19 cellular contexts compared by ENCODE assay signal in the genomic region with DNA sequence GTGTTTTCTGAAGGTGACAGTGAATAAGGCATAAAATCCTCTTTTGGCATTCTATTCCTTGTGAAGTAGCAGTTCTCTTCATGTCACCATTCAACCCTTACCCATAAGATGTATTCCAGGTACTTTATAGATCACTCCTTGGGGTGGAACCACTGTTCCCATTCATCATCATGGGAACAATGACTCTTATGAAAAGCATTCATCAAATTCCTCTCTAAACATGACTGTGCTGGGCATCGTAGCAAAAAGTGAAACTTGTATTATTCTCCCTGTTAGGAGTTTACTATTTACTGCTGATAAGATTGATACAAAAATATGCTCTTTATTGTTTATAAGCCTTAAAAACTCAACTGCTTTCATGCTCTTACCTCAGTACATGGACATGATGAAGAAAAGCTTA.
DNase-seq lines count a peak whose midpoint lies in the region; ATAC-seq and TF ChIP-seq lines count a peak whose summit lies in the region.
"Had no signal": no experiment of that assay in that cellular context is flagged by ENCODE, and none has a peak within 500 bp of the region (broad histone marks: within the 10 kb centered on the region; RNA-seq: fewer than 3 reads in every experiment).

No MANE protein-coding gene starts in this region.

- H3K4me3 ChIP-seq in epithelial cell of proximal tubule (ENCODE audit: low read depth, low read length) (no peak overlapping the region), breast epithelium (no peak overlapping the region)
- H3K4me3 ChIP-seq: gastrocnemius medialis, psoas muscle, tibial nerve had no signal

- no peaks in the 10 kb centered on the region for H3K4me1 ChIP-seq in breast epithelium
- H3K4me1 ChIP-seq: gastrocnemius medialis, psoas muscle, tibial nerve had no signal

- H3K27me3 ChIP-seq in breast epithelium: no peaks in the 10 kb centered on the region
- H3K27me3 ChIP-seq: gastrocnemius medialis, tibial nerve had no signal

- peak; percentile 76 for DNase-seq in HCEC 1CT
- peak; percentile 40 for DNase-seq in epithelial cell of proximal tubule (ENCODE audit: low read depth)
- peak; percentile 63 for DNase-seq in kidney tubule cell (ENCODE audit: low spot score)
- no peak for DNase-seq in NCI-H446 treated with DMSO at 0.1 percent for 48 hours (lab: John Stamatoyannopoulos, UW)
- DNase-seq in GF-D8 (lab: John Stamatoyannopoulos, UW): no peak
- DNase-seq in breast epithelium (ENCODE audit: low spot score in 2 of 2): no peak
- DNase-seq in hippocampal formation (lab: John Stamatoyannopoulos, UW): no peak
- DNase-seq: activated CD4-positive, alpha-beta T cell treated with anti-CD3 and anti-CD28 coated beads for 48 hours; activated naive CD4-positive, alpha-beta T cell treated with anti-CD3 and anti-CD28 coated beads for 36 hours; activated T-cell treated with anti-CD3 and anti-CD28 coated beads, Interleukin-2, amount 50 U/mL, for 48 hours; EL; gastrocnemius medialis; NCI-H1694; NCI-H2171; NCI-H526; psoas muscle; stimulated activated CD8-positive, alpha-beta memory T cell treated with anti-CD3 and anti-CD28 coated beads, Interleukin-4, amount 100 ng/mL, for 48 hours had no signal

- no peaks in the 10 kb centered on the region for H3K9me3 ChIP-seq in breast epithelium
- H3K9me3 ChIP-seq: gastrocnemius medialis, psoas muscle had no signal

- intact Hi-C loops in breast epithelium (cut with DNase I; ENCODE audit: low total_unique reads): no loop called here

- no peaks in the 10 kb centered on the region for H3K36me3 ChIP-seq in breast epithelium
- H3K36me3 ChIP-seq: gastrocnemius medialis, tibial nerve had no signal

- no peak for TF ChIP-seq POLR2A in breast epithelium (IDR thresholded peaks at IDR 0.05)

- no peak for TF ChIP-seq CTCF in epithelial cell of proximal tubule (conservative IDR thresholded peaks at IDR 0.05; ENCODE audit: low read depth, low read length)
- TF ChIP-seq CTCF in breast epithelium (IDR thresholded peaks at IDR 0.05): no peak

- no peak overlapping the region for H3K27ac ChIP-seq in breast epithelium
- H3K27ac ChIP-seq: gastrocnemius medialis, psoas muscle, tibial nerve had no signal

- peak; percentile 60 for ATAC-seq in SK-N-SH treated with all-trans-retinoic acid at 6 μM for 48 hours
- ATAC-seq: gastrocnemius medialis, psoas muscle had no signal

TF ChIP-seq in SK-N-SH treated with all-trans-retinoic acid at 6 μM for 48 hours, 23 proteins besides CTCF, POLR2A, EP300 and RAD21:
- TF ChIP-seq ZFP3 (CRISPR knock-in tag; IDR thresholded peaks at IDR 0.05) (no peak), PPARA (CRISPR knock-in tag; IDR thresholded peaks at IDR 0.05; ENCODE audit: borderline replicate concordance) (no peak), ZNF565 (CRISPR knock-in tag; conservative IDR thresholded peaks at IDR 0.05; ENCODE audit: low read depth) (no peak), ZNF70 (CRISPR knock-in tag; IDR thresholded peaks at IDR 0.05) (no peak), ARNTL (CRISPR knock-in tag; IDR thresholded peaks at IDR 0.05; ENCODE audit: borderline replicate concordance, low read depth) (no peak), TOX (CRISPR knock-in tag; IDR thresholded peaks at IDR 0.05; ENCODE audit: borderline replicate concordance) (no peak)
- TF ChIP-seq, protein P1, sequence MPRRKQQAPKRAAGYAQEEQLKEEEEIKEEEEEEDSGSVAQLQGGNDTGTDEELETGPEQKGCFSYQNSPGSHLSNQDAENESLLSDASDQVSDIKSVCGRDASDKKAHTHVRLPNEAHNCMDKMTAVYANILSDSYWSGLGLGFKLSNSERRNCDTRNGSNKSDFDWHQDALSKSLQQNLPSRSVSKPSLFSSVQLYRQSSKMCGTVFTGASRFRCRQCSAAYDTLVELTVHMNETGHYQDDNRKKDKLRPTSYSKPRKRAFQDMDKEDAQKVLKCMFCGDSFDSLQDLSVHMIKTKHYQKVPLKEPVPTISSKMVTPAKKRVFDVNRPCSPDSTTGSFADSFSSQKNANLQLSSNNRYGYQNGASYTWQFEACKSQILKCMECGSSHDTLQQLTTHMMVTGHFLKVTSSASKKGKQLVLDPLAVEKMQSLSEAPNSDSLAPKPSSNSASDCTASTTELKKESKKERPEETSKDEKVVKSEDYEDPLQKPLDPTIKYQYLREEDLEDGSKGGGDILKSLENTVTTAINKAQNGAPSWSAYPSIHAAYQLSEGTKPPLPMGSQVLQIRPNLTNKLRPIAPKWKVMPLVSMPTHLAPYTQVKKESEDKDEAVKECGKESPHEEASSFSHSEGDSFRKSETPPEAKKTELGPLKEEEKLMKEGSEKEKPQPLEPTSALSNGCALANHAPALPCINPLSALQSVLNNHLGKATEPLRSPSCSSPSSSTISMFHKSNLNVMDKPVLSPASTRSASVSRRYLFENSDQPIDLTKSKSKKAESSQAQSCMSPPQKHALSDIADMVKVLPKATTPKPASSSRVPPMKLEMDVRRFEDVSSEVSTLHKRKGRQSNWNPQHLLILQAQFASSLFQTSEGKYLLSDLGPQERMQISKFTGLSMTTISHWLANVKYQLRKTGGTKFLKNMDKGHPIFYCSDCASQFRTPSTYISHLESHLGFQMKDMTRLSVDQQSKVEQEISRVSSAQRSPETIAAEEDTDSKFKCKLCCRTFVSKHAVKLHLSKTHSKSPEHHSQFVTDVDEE (CRISPR knock-in tag; IDR thresholded peaks at IDR 0.05): no peak
- TF ChIP-seq, protein P2, sequence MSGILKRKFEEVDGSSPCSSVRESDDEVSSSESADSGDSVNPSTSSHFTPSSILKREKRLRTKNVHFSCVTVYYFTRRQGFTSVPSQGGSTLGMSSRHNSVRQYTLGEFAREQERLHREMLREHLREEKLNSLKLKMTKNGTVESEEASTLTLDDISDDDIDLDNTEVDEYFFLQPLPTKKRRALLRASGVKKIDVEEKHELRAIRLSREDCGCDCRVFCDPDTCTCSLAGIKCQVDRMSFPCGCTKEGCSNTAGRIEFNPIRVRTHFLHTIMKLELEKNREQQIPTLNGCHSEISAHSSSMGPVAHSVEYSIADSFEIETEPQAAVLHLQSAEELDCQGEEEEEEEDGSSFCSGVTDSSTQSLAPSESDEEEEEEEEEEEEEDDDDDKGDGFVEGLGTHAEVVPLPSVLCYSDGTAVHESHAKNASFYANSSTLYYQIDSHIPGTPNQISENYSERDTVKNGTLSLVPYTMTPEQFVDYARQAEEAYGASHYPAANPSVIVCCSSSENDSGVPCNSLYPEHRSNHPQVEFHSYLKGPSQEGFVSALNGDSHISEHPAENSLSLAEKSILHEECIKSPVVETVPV (CRISPR knock-in tag; IDR thresholded peaks at IDR 0.05): no peak
- TF ChIP-seq, protein P3, sequence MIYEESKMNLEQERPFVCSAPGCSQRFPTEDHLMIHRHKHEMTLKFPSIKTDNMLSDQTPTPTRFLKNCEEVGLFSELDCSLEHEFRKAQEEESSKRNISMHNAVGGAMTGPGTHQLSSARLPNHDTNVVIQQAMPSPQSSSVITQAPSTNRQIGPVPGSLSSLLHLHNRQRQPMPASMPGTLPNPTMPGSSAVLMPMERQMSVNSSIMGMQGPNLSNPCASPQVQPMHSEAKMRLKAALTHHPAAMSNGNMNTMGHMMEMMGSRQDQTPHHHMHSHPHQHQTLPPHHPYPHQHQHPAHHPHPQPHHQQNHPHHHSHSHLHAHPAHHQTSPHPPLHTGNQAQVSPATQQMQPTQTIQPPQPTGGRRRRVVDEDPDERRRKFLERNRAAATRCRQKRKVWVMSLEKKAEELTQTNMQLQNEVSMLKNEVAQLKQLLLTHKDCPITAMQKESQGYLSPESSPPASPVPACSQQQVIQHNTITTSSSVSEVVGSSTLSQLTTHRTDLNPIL (CRISPR knock-in tag; IDR thresholded peaks at IDR 0.05; ENCODE audit: low read depth): no peak
- TF ChIP-seq, protein P4, sequence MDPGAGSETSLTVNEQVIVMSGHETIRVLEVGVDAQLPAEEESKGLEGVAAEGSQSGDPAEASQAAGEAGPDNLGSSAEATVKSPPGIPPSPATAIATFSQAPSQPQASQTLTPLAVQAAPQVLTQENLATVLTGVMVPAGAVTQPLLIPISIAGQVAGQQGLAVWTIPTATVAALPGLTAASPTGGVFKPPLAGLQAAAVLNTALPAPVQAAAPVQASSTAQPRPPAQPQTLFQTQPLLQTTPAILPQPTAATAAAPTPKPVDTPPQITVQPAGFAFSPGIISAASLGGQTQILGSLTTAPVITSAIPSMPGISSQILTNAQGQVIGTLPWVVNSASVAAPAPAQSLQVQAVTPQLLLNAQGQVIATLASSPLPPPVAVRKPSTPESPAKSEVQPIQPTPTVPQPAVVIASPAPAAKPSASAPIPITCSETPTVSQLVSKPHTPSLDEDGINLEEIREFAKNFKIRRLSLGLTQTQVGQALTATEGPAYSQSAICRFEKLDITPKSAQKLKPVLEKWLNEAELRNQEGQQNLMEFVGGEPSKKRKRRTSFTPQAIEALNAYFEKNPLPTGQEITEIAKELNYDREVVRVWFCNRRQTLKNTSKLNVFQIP (CRISPR knock-in tag; IDR thresholded peaks at IDR 0.05; ENCODE audit: borderline replicate concordance, low read depth): no peak
TF ChIP-seq in SK-N-SH treated with all-trans-retinoic acid at 6 μM for 48 hours: peak in this region for 0.

Comparison
In these comparisons a context has a peak if more than half of its experiments do, and no peak if none do; other contexts are left out.
1. DNase-seq: peak in HCEC 1CT (single experiment), epithelial cell of proximal tubule (single experiment) and kidney tubule cell (single experiment); none in NCI-H446 treated with DMSO at 0.1 percent for 48 hours (single experiment), GF-D8 (single experiment), breast epithelium (0 of 2) and hippocampal formation (0 of 2).